2 cellular contexts compared by ENCODE assay signal in genomic region chr4:112036881-112037280, GRCh38.
TF ChIP-seq lines count a peak whose summit lies in the region.

No MANE protein-coding gene starts in this region.

TF ChIP-seq in GM23338, 12 proteins besides CTCF, POLR2A, EP300 and RAD21 (continued from another document):
- no peak for TF ChIP-seq STAT1 (IDR thresholded peaks at IDR 0.05; ENCODE audit: unreplicated experiment)
- no peak for TF ChIP-seq ZNF114 (CRISPR knock-in tag; IDR thresholded peaks at IDR 0.05)
- TF ChIP-seq, protein P1, sequence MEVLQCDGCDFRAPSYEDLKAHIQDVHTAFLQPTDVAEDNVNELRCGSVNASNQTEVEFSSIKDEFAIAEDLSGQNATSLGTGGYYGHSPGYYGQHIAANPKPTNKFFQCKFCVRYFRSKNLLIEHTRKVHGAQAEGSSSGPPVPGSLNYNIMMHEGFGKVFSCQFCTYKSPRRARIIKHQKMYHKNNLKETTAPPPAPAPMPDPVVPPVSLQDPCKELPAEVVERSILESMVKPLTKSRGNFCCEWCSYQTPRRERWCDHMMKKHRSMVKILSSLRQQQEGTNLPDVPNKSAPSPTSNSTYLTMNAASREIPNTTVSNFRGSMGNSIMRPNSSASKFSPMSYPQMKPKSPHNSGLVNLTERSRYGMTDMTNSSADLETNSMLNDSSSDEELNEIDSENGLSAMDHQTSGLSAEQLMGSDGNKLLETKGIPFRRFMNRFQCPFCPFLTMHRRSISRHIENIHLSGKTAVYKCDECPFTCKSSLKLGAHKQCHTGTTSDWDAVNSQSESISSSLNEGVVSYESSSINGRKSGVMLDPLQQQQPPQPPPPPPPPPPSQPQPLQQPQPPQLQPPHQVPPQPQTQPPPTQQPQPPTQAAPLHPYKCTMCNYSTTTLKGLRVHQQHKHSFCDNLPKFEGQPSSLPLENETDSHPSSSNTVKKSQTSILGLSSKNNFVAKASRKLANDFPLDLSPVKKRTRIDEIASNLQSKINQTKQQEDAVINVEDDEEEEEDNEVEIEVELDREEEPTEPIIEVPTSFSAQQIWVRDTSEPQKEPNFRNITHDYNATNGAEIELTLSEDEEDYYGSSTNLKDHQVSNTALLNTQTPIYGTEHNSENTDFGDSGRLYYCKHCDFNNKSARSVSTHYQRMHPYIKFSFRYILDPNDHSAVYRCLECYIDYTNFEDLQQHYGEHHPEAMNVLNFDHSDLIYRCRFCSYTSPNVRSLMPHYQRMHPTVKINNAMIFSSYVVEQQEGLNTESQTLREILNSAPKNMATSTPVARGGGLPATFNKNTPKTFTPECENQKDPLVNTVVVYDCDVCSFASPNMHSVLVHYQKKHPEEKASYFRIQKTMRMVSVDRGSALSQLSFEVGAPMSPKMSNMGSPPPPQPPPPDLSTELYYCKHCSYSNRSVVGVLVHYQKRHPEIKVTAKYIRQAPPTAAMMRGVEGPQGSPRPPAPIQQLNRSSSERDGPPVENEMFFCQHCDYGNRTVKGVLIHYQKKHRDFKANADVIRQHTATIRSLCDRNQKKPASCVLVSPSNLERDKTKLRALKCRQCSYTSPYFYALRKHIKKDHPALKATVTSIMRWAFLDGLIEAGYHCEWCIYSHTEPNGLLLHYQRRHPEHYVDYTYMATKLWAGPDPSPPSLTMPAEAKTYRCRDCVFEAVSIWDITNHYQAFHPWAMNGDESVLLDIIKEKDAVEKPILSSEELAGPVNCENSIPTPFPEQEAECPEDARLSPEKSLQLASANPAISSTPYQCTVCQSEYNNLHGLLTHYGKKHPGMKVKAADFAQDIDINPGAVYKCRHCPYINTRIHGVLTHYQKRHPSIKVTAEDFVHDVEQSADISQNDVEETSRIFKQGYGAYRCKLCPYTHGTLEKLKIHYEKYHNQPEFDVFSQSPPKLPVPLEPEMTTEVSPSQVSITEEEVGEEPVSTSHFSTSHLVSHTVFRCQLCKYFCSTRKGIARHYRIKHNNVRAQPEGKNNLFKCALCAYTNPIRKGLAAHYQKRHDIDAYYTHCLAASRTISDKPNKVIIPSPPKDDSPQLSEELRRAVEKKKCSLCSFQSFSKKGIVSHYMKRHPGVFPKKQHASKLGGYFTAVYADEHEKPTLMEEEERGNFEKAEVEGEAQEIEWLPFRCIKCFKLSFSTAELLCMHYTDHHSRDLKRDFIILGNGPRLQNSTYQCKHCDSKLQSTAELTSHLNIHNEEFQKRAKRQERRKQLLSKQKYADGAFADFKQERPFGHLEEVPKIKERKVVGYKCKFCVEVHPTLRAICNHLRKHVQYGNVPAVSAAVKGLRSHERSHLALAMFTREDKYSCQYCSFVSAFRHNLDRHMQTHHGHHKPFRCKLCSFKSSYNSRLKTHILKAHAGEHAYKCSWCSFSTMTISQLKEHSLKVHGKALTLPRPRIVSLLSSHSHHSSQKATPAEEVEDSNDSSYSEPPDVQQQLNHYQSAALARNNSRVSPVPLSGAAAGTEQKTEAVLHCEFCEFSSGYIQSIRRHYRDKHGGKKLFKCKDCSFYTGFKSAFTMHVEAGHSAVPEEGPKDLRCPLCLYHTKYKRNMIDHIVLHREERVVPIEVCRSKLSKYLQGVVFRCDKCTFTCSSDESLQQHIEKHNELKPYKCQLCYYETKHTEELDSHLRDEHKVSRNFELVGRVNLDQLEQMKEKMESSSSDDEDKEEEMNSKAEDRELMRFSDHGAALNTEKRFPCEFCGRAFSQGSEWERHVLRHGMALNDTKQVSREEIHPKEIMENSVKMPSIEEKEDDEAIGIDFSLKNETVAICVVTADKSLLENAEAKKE (CRISPR knock-in tag; IDR thresholded peaks at IDR 0.05), result no peak
- TF ChIP-seq REST (IDR thresholded peaks at IDR 0.05; ENCODE audit: unreplicated experiment), result no peak
- no peak for TF ChIP-seq EZH2phosphoT487 (IDR thresholded peaks at IDR 0.05; ENCODE audit: unreplicated experiment)
- no peak for TF ChIP-seq CREB1 (CRISPR knock-in tag; IDR thresholded peaks at IDR 0.05; ENCODE audit: low read depth)
- TF ChIP-seq, protein P2, sequence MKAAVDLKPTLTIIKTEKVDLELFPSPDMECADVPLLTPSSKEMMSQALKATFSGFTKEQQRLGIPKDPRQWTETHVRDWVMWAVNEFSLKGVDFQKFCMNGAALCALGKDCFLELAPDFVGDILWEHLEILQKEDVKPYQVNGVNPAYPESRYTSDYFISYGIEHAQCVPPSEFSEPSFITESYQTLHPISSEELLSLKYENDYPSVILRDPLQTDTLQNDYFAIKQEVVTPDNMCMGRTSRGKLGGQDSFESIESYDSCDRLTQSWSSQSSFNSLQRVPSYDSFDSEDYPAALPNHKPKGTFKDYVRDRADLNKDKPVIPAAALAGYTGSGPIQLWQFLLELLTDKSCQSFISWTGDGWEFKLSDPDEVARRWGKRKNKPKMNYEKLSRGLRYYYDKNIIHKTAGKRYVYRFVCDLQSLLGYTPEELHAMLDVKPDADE (IDR thresholded peaks at IDR 0.05), result no peak
- TF ChIP-seq NANOG (IDR thresholded peaks at IDR 0.05; ENCODE audit: borderline replicate concordance), result no peak
- no peak for TF ChIP-seq POLR2AphosphoS5 (IDR thresholded peaks at IDR 0.05; ENCODE audit: low read depth)
- no peak for TF ChIP-seq ZNF331 (CRISPR knock-in tag; IDR thresholded peaks at IDR 0.05; ENCODE audit: low read depth)

TF ChIP-seq in WTC11, 78 proteins besides CTCF, POLR2A, EP300 and RAD21 (continued from another document):
- no peak for TF ChIP-seq MYBL2 (CRISPR knock-in tag; IDR thresholded peaks at IDR 0.05)
- TF ChIP-seq NR1H2 (CRISPR knock-in tag; IDR thresholded peaks at IDR 0.05), result no peak
- no peak for TF ChIP-seq NFE2L1 (CRISPR knock-in tag; IDR thresholded peaks at IDR 0.05)
- no peak for TF ChIP-seq NFATC4 (CRISPR knock-in tag; IDR thresholded peaks at IDR 0.05)
- TF ChIP-seq E2F4 (CRISPR knock-in tag; IDR thresholded peaks at IDR 0.05; ENCODE audit: borderline replicate concordance, low read depth), result no peak
- no peak for TF ChIP-seq SMAD3 (CRISPR knock-in tag; IDR thresholded peaks at IDR 0.05; ENCODE audit: borderline replicate concordance)
- no peak for TF ChIP-seq ZNF396 (CRISPR knock-in tag; IDR thresholded peaks at IDR 0.05; ENCODE audit: borderline replicate concordance)
- TF ChIP-seq JAZF1 (CRISPR knock-in tag; IDR thresholded peaks at IDR 0.05), result no peak
- no peak for TF ChIP-seq CREB1 (CRISPR knock-in tag; IDR thresholded peaks at IDR 0.05)
- no peak for TF ChIP-seq ZNF671 (CRISPR knock-in tag; IDR thresholded peaks at IDR 0.05)
- no peak for TF ChIP-seq SMAD4 (CRISPR knock-in tag; IDR thresholded peaks at IDR 0.05)
- no peak for TF ChIP-seq NR3C1 (CRISPR knock-in tag; conservative IDR thresholded peaks at IDR 0.05; ENCODE audit: low read depth)
- TF ChIP-seq NR2C2 (CRISPR knock-in tag; IDR thresholded peaks at IDR 0.05), result no peak
- TF ChIP-seq, protein P3, sequence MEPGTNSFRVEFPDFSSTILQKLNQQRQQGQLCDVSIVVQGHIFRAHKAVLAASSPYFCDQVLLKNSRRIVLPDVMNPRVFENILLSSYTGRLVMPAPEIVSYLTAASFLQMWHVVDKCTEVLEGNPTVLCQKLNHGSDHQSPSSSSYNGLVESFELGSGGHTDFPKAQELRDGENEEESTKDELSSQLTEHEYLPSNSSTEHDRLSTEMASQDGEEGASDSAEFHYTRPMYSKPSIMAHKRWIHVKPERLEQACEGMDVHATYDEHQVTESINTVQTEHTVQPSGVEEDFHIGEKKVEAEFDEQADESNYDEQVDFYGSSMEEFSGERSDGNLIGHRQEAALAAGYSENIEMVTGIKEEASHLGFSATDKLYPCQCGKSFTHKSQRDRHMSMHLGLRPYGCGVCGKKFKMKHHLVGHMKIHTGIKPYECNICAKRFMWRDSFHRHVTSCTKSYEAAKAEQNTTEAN (CRISPR knock-in tag; IDR thresholded peaks at IDR 0.05), result no peak
- TF ChIP-seq ATF6 (CRISPR knock-in tag; IDR thresholded peaks at IDR 0.05), result no peak
